In genomic region chr12:67222302-67222701, GRCh38 we compare ENCODE assay signal across 8 cellular contexts. TPM values are rescaled to one million over a fixed set of nuclear protein-coding genes. Genes with fewer than 3 reads are reported as not detected.
A peak's percentile ranks its signal among the peaks of the same experiment; 100 is the strongest.
DNase-seq lines count a peak whose midpoint lies in the region; ATAC-seq and TF ChIP-seq lines count a peak whose summit lies in the region.

No MANE protein-coding gene starts in this region.

- H3K4me1 ChIP-seq in heart right ventricle, result no peaks in the 10 kb centered on the region
- H3K4me1 ChIP-seq in testis, result no peaks in the 10 kb centered on the region
- H3K4me1 ChIP-seq in suprapubic skin, result no peaks in the 10 kb centered on the region
- H3K4me1 ChIP-seq in naive thymus-derived CD4-positive, alpha-beta T cell (ENCODE audit: control insufficient read depth in 2 of 2, insufficient read depth in 2 of 2, low read length in 2 of 2), result no peaks in the 10 kb centered on the region

- TF ChIP-seq CTCF in heart right ventricle (IDR thresholded peaks at IDR 0.05), result peak in 6 of 9 donors; percentile 14 to 46 (median 30)
- peak; percentile 73 for TF ChIP-seq CTCF in epithelial cell of esophagus (IDR thresholded peaks at IDR 0.05; ENCODE audit: insufficient read depth, low read depth, low read length, missing control alignments)
- TF ChIP-seq CTCF in testis (IDR thresholded peaks at IDR 0.05), result peak in 1 of 3 experiments; percentile 27
- TF ChIP-seq CTCF in suprapubic skin (IDR thresholded peaks at IDR 0.05), result peak in 1 of 2 donors; percentile 19

- H3K27me3 ChIP-seq in heart right ventricle (peaks cover 0 to 6% (median 0%) of the 10 kb centered on the region in 7 donors), testis (no peaks in the 10 kb centered on the region), suprapubic skin (no peaks in the 10 kb centered on the region)
- H3K27me3 ChIP-seq in naive thymus-derived CD4-positive, alpha-beta T cell (ENCODE audit: control insufficient read depth in 2 of 2, insufficient read depth in 2 of 2, low read length in 2 of 2), result no peaks in the 10 kb centered on the region

- H3K4me3 ChIP-seq in heart right ventricle (no peak overlapping the region), epithelial cell of esophagus (ENCODE audit: low read length) (no peak overlapping the region), testis (no peak overlapping the region), suprapubic skin (no peak overlapping the region)
- H3K4me3 ChIP-seq in naive thymus-derived CD4-positive, alpha-beta T cell (ENCODE audit: low read length), result no peak overlapping the region

- H3K4me3 Mint-ChIP-seq in naive thymus-derived CD4-positive, alpha-beta T cell, result no peak overlapping the region
- H3K4me3 Mint-ChIP-seq in T-helper 17 cell, result no peak overlapping the region

- peaks cover 0 to 5% (median 0%) of the 10 kb centered on the region in 5 donors for H3K27me3 Mint-ChIP-seq in naive thymus-derived CD4-positive, alpha-beta T cell
- peaks cover 4% of the 10 kb centered on the region for H3K27me3 Mint-ChIP-seq in T-helper 17 cell

- no peaks in the 10 kb centered on the region for H3K4me1 Mint-ChIP-seq in naive thymus-derived CD4-positive, alpha-beta T cell
- H3K4me1 Mint-ChIP-seq in T-helper 17 cell, result no peaks in the 10 kb centered on the region

- H3K27ac Mint-ChIP-seq in naive thymus-derived CD4-positive, alpha-beta T cell, result no peak overlapping the region
- H3K27ac Mint-ChIP-seq in T-helper 17 cell, result no peak overlapping the region

- H3K36me3 ChIP-seq in heart right ventricle (no peaks in the 10 kb centered on the region), testis (ENCODE audit: low read depth, missing control alignments) (no peaks in the 10 kb centered on the region), suprapubic skin (no peaks in the 10 kb centered on the region)
- H3K36me3 ChIP-seq in naive thymus-derived CD4-positive, alpha-beta T cell (ENCODE audit: control insufficient read depth in 2 of 3, insufficient read depth in 3 of 3, low read length in 3 of 3), result no peaks in the 10 kb centered on the region

- WGBS in heart right ventricle, 2 donors, result 31 to 39% methylated on average over 4 of the region's 4 CpGs
- 40 to 43% methylated on average over 4 of the region's 4 CpGs for WGBS in testis, 2 donors
- WGBS in suprapubic skin, result 37% methylated on average over 4 of the region's 4 CpGs

- H3K36me3 Mint-ChIP-seq in naive thymus-derived CD4-positive, alpha-beta T cell, result no peaks in the 10 kb centered on the region
- no peaks in the 10 kb centered on the region for H3K36me3 Mint-ChIP-seq in T-helper 17 cell (ENCODE audit: low read depth)

- TF ChIP-seq EP300 in suprapubic skin (IDR thresholded peaks at IDR 0.05), result no peak

- H3K27ac ChIP-seq in heart right ventricle (no peak overlapping the region), testis (no peak overlapping the region), suprapubic skin (no peak overlapping the region)
- H3K27ac ChIP-seq in naive thymus-derived CD4-positive, alpha-beta T cell (ENCODE audit: low read depth, low read length), result no peak overlapping the region

- H3K9me3 Mint-ChIP-seq in naive thymus-derived CD4-positive, alpha-beta T cell, result peaks cover 0 to 3% (median 0%) of the 10 kb centered on the region in 11 donors

- intact Hi-C loops in heart right ventricle (cut with DNase I) (loop anchor here in 7 of 10 donors (5.0 to 10.0 kb wide), 5 partner anchors 60 to 538 kb away; no protein-coding TSS in a partner anchor), Right ventricle myocardium superior (cut with DNase I) (loop anchor here (5.0 to 10.0 kb wide), 2 partner anchors 60 to 198 kb away; no protein-coding TSS in a partner anchor), testis (cut with DNase I; ENCODE audit: low total_unique reads) (no loop called here)
- intact Hi-C loops in naive thymus-derived CD4-positive, alpha-beta T cell (cut with micrococcal nuclease), result no loop called here

- POLR2A ChIA-PET in naive thymus-derived CD4-positive, alpha-beta T cell (lab: Charles Lee), result no interaction called here

- ATAC-seq in heart right ventricle, result no peak
- ATAC-seq in Right ventricle myocardium superior (ENCODE audit: poor library complexity), result no peak
- ATAC-seq in naive thymus-derived CD4-positive, alpha-beta T cell, result no peak
- no peak for ATAC-seq in T-helper 17 cell

- peaks cover 0 to 6% (median 0%) of the 10 kb centered on the region in 11 donors for H3K9me3 ChIP-seq in heart right ventricle
- no peaks in the 10 kb centered on the region for H3K9me3 ChIP-seq in testis
- no peaks in the 10 kb centered on the region for H3K9me3 ChIP-seq in suprapubic skin
- H3K9me3 ChIP-seq in naive thymus-derived CD4-positive, alpha-beta T cell (ENCODE audit: control insufficient read depth in 2 of 3, low read length in 3 of 3), result no peaks in the 10 kb centered on the region
- no peaks in the 10 kb centered on the region for H3K9me3 ChIP-seq in T-helper 17 cell (ENCODE audit: control insufficient read depth, low read length, poor library complexity, severe bottlenecking)

- no peak for DNase-seq in heart right ventricle
- DNase-seq in Right ventricle myocardium superior, result no peak
- peak; percentile 78 for DNase-seq in NCI-H69 (lab: John Stamatoyannopoulos, UW)
- peak; percentile 55 for DNase-seq in epithelial cell of esophagus (ENCODE audit: low read depth)
- DNase-seq in testis, result peak; percentile 16
- DNase-seq in suprapubic skin (ENCODE audit: low spot score in 2 of 2), result no peak
- no peak for DNase-seq in naive thymus-derived CD4-positive, alpha-beta T cell
- DNase-seq in T-helper 17 cell, result no peak

- CTCF ChIA-PET in naive thymus-derived CD4-positive, alpha-beta T cell (lab: Charles Lee), result interaction anchor here (1.0 kb wide), 1 partner anchor 320 kb away, joined by 4 read pairs; no protein-coding TSS in a partner anchor

- TF ChIP-seq POLR2A in testis (IDR thresholded peaks at IDR 0.05) (no peak), suprapubic skin (IDR thresholded peaks at IDR 0.05) (no peak)

RNA-seq across cellular contexts. Expression of gene CAND1, which starts 46.9 kb away (rescaled TPM):
- total RNA-seq in heart right ventricle, result 10 to 100 TPM; 32.6 to 57.2 (median 36.3) TPM
- 10 to 100 TPM; 10.2 to 11.7 TPM for polyA plus RNA-seq in heart right ventricle
- total RNA-seq in Right ventricle myocardium superior, result 29.8 TPM
- total RNA-seq in testis, result 100 to 1,000 TPM; 125 to 131 TPM
- 88.4 TPM for polyA plus RNA-seq in testis (ENCODE audit: insufficient read depth, low read depth, low replicate concordance)
- total RNA-seq in suprapubic skin, result 100 to 1,000 TPM in 1 of 4 donors, 10 to 100 TPM in 3; 62.9 to 131 (median 72.3) TPM
- 100 to 1,000 TPM in 3 of 5 experiments, 10 to 100 TPM in 2; 83.2 to 160 (median 111) TPM for total RNA-seq in naive thymus-derived CD4-positive, alpha-beta T cell
- 10 to 100 TPM; 54.8 to 63.8 TPM for polyA plus RNA-seq in naive thymus-derived CD4-positive, alpha-beta T cell
- 100 to 1,000 TPM in 1 of 2 donors, 10 to 100 TPM in 1; 96.8 to 113 TPM for total RNA-seq in T-helper 17 cell

Comparison
In these comparisons a context has a peak if more than half of its experiments do, and no peak if none do; other contexts are left out.
1. DNase-seq: peak in NCI-H69 (single experiment), epithelial cell of esophagus (single experiment) and testis (single experiment); none in heart right ventricle (0 of 2), Right ventricle myocardium superior (single experiment), suprapubic skin (0 of 2), naive thymus-derived CD4-positive, alpha-beta T cell (0 of 9) and T-helper 17 cell (0 of 3).
2. intact Hi-C loops: an anchor here in heart right ventricle (5.0 to 10.0 kb wide) and Right ventricle myocardium superior (5.0 to 10.0 kb wide); none called in testis and naive thymus-derived CD4-positive, alpha-beta T cell.